23 cellular contexts compared by ENCODE assay signal in the genomic region with DNA sequence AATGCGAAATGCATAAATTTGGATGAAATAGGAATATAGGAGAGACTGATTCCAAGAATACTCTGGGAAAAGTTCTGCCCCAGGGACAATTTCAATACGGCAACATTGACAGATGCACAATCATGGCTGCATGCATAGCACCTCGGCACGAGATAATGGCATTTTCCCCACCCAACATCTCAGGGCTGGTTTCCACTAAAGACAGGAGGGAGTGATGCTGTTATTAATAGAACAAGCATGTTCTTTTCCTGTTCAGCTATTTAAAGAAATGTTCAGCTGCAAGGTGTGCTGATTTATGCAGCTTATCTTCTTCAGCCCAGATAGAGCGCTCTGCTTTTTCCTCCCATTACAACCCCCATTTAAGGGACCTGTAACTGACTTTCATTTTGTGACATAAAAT.
"Had no signal": no experiment of that assay in that cellular context is flagged by ENCODE, and none has a peak within 500 bp of the region (broad histone marks: within the 10 kb centered on the region; RNA-seq: fewer than 3 reads in every experiment).

No MANE protein-coding gene starts in this region.

- H3K27me3 ChIP-seq: brain microvascular endothelial cell, cardiac muscle cell had no signal

- H3K27ac ChIP-seq: brain microvascular endothelial cell, cardiac muscle cell, SK-N-MC, VCaP had no signal

- H3K36me3 ChIP-seq: brain microvascular endothelial cell, cardiac muscle cell had no signal

- H3K4me3 ChIP-seq: cardiac muscle cell, SK-N-MC had no signal

- DNase-seq: activated CD4-positive, alpha-beta memory T cell treated with anti-CD3 and anti-CD28 coated beads for 36 hours; activated CD4-positive, alpha-beta T cell treated with anti-CD3 and anti-CD28 coated beads, Interleukin-2, amount 10 ng/mL, durations not matched to agents 7 days and 5 days; activated CD4-positive, CD25-positive, alpha-beta regulatory T cell; activated CD8-positive, alpha-beta memory T cell treated with anti-CD3 and anti-CD28 coated beads for 24 hours; activated gamma-delta T cell treated with Interleukin-2 at 50 U/mL for 16 hours; activated naive CD4-positive, alpha-beta T cell treated with anti-CD3 and anti-CD28 coated beads, Interleukin-2, amount 10 ng/mL, durations not matched to agents 7 days and 5 days; activated naive CD8-positive, alpha-beta T cell treated with anti-CD3 and anti-CD28 coated beads for 36 hours; activated T-cell treated with anti-CD3 and anti-CD28 coated beads, Interleukin-2, amount 50 U/mL, for 4 hours; brain microvascular endothelial cell; KG1; NCI-H1092; NCI-H1417; NCI-H1930; NCI-H2171; NCI-H2227 treated with DMSO at 0.1 percent for 48 hours; NCI-H446 treated with DMSO at 0.1 percent for 48 hours; NCI-H524 treated with DMSO at 0.1 percent for 48 hours; SIG-M5; T-cell; T-helper 2 cell had no signal
